8 cellular contexts compared by ENCODE assay signal in genomic region chr11:57638005-57638760, GRCh38. TPM values are rescaled to one million over a fixed set of nuclear protein-coding genes. Genes with fewer than 3 reads are reported as not detected.
DNase-seq lines count a peak whose midpoint lies in the region; ATAC-seq and TF ChIP-seq lines count a peak whose summit lies in the region.

No MANE protein-coding gene starts in this region.

- H3K27me3 ChIP-seq in adipocyte (replicated peaks; ENCODE audit: control insufficient read depth, insufficient read depth, low read length) = peaks cover 15% of the 10 kb centered on the region
- H3K27me3 ChIP-seq in neutrophil = peaks cover 88% of the 10 kb centered on the region

- no peak overlapping the region for H3K27ac ChIP-seq in neutrophil

- H3K36me3 ChIP-seq in adipocyte (ENCODE audit: control insufficient read depth, insufficient read depth, low read length, severe bottlenecking) = no peaks in the 10 kb centered on the region
- H3K36me3 ChIP-seq in neutrophil = no peaks in the 10 kb centered on the region

- peak overlapping the region; percentile 92 for H3K9ac ChIP-seq in adipocyte (ENCODE audit: low read length)

- DNase-seq in AG04449 (ENCODE audit: low read depth, low spot score) (no peak), NCI-H2171 (lab: John Stamatoyannopoulos, UW) (peak; percentile 93), adipocyte (ENCODE audit: low read depth) (peak; percentile 95), Right ventricle myocardium superior (peak; percentile 78)

- CTCF ChIA-PET in AG04449 (lab: Yijun Ruan, JAX) = interaction anchor here (1.0 to 11.5 kb wide), 11 partner anchors 11 to 292 kb away, joined by 3 to 306 read pairs (median 13); partner anchors contain the start of genes CLP1, RTN4RL2, TIMM10 and UBE2L6

- ATAC-seq in GM18502 (IDR thresholded peaks at IDR 0.05; ENCODE audit: poor library complexity, unreplicated experiment) = peak; percentile 66
- ATAC-seq in Right ventricle myocardium superior (ENCODE audit: poor library complexity) = peak; percentile 93
- no peak for ATAC-seq in GM21390 (IDR thresholded peaks at IDR 0.05; ENCODE audit: unreplicated experiment)
- no peak for ATAC-seq in HG03097 (IDR thresholded peaks at IDR 0.05; ENCODE audit: low FRiP score, unreplicated experiment)

- POLR2A ChIA-PET in AG04449 (lab: Yijun Ruan, JAX) = no interaction called here

- TF ChIP-seq CTCF in AG04449 (IDR thresholded peaks at IDR 0.05; ENCODE audit: insufficient read depth, low read length, missing control alignments) (no peak), neutrophil (IDR thresholded peaks at IDR 0.05) (no peak)

- H3K9me3 ChIP-seq in adipocyte (ENCODE audit: control insufficient read depth, low read length) (no peaks in the 10 kb centered on the region), neutrophil (no peaks in the 10 kb centered on the region)

- H3K4me1 ChIP-seq in adipocyte (ENCODE audit: control insufficient read depth, insufficient read depth, low read length) (peaks cover 44% of the 10 kb centered on the region), neutrophil (ENCODE audit: control insufficient read depth in 1 of 2, insufficient read depth in 1 of 2, low read depth in 1 of 2, low read length in 1 of 2) (peaks cover 16 to 21% of the 10 kb centered on the region in 2 experiments)

- H3K4me3 ChIP-seq in AG04449 (ENCODE audit: low read depth, low read length) (peak overlapping the region; percentile 97), adipocyte (ENCODE audit: low read length) (peak overlapping the region; percentile 97), neutrophil (ENCODE audit: low read depth in 1 of 2, low read length in 1 of 2) (peak overlapping the region; percentile 31 to 62)

- intact Hi-C loops in Right ventricle myocardium superior (cut with DNase I) = no loop called here

RNA-seq across cellular contexts. Expression of gene YPEL4, which starts 11.5 kb away (rescaled TPM):
- 0.54 TPM for total RNA-seq in Right ventricle myocardium superior

RNA-seq across cellular contexts. Expression of gene CLP1, which starts 19.4 kb away (rescaled TPM):
- total RNA-seq in Right ventricle myocardium superior = 6.3 TPM

RNA-seq across cellular contexts. Expression of gene ZDHHC5, which starts 29.7 kb away (rescaled TPM):
- 43.7 TPM for total RNA-seq in Right ventricle myocardium superior

RNA-seq across cellular contexts. Expression of gene SERPING1, which starts 40.7 kb away (rescaled TPM):
- total RNA-seq in Right ventricle myocardium superior = 118 TPM

Comparison
In these comparisons a context has a peak if more than half of its experiments do, and no peak if none do; other contexts are left out.
1. H3K4me3 ChIP-seq: peak in every context shown above with its lines; median percentile 97 in AG04449; 97 in adipocyte; 46 in neutrophil.
2. ATAC-seq: peak in GM18502 (single experiment) and Right ventricle myocardium superior (single experiment); none in GM21390 (single experiment) and HG03097 (single experiment).